ENCODE assay signal across 1 cellular context in genomic region chr5:119453045-119453383, GRCh38.
TF ChIP-seq lines count a peak whose summit lies in the region.

No MANE protein-coding gene starts in this region.

TF ChIP-seq in HepG2, 621 proteins besides CTCF, POLR2A, EP300 and RAD21 (continued from another document):
- TF ChIP-seq ZHX2 (IDR thresholded peaks at IDR 0.05; ENCODE audit: low read depth) (0 out of 2 replicates have a peak, but pooled peaks have one; percentile 8), ZHX2 (CRISPR knock-in tag; IDR thresholded peaks at IDR 0.05; ENCODE audit: borderline replicate concordance) (no peak), ZBTB42 (CRISPR knock-in tag; IDR thresholded peaks at IDR 0.05) (no peak), RBM22 (optimal IDR thresholded peaks at IDR 0.05; ENCODE audit: low read length) (no peak), GMEB1 (CRISPR knock-in tag; IDR thresholded peaks at IDR 0.05; ENCODE audit: borderline replicate concordance) (no peak), TIGD3 (CRISPR knock-in tag; IDR thresholded peaks at IDR 0.05; ENCODE audit: borderline replicate concordance) (no peak), ZNF331 (CRISPR knock-in tag; IDR thresholded peaks at IDR 0.05) (no peak), IRF9 (CRISPR knock-in tag; IDR thresholded peaks at IDR 0.05; ENCODE audit: borderline replicate concordance) (no peak), FOSL1 (CRISPR knock-in tag; IDR thresholded peaks at IDR 0.05; ENCODE audit: borderline replicate concordance) (no peak)
TF ChIP-seq in HepG2: peak in this region for 23.
